In genomic region chr3:155232605-155233004, GRCh38 we compare ENCODE assay signal across 1 cellular context.
TF ChIP-seq lines count a peak whose summit lies in the region.

No MANE protein-coding gene starts in this region.

TF ChIP-seq in GM23338, 12 proteins besides CTCF, POLR2A, EP300 and RAD21 (continued from another document):
- TF ChIP-seq, protein P1, sequence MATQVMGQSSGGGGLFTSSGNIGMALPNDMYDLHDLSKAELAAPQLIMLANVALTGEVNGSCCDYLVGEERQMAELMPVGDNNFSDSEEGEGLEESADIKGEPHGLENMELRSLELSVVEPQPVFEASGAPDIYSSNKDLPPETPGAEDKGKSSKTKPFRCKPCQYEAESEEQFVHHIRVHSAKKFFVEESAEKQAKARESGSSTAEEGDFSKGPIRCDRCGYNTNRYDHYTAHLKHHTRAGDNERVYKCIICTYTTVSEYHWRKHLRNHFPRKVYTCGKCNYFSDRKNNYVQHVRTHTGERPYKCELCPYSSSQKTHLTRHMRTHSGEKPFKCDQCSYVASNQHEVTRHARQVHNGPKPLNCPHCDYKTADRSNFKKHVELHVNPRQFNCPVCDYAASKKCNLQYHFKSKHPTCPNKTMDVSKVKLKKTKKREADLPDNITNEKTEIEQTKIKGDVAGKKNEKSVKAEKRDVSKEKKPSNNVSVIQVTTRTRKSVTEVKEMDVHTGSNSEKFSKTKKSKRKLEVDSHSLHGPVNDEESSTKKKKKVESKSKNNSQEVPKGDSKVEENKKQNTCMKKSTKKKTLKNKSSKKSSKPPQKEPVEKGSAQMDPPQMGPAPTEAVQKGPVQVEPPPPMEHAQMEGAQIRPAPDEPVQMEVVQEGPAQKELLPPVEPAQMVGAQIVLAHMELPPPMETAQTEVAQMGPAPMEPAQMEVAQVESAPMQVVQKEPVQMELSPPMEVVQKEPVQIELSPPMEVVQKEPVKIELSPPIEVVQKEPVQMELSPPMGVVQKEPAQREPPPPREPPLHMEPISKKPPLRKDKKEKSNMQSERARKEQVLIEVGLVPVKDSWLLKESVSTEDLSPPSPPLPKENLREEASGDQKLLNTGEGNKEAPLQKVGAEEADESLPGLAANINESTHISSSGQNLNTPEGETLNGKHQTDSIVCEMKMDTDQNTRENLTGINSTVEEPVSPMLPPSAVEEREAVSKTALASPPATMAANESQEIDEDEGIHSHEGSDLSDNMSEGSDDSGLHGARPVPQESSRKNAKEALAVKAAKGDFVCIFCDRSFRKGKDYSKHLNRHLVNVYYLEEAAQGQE (IDR thresholded peaks at IDR 0.05; ENCODE audit: unreplicated experiment): no peak
- TF ChIP-seq CREB1 (CRISPR knock-in tag; IDR thresholded peaks at IDR 0.05; ENCODE audit: low read depth) (no peak), EZH2 (IDR thresholded peaks at IDR 0.05; ENCODE audit: low read depth, unreplicated experiment) (no peak), ZNF331 (CRISPR knock-in tag; IDR thresholded peaks at IDR 0.05; ENCODE audit: low read depth) (no peak), JUNB (IDR thresholded peaks at IDR 0.05; ENCODE audit: unreplicated experiment) (no peak), EZH2phosphoT487 (IDR thresholded peaks at IDR 0.05; ENCODE audit: unreplicated experiment) (no peak)
